ENCODE assay signal across 1 cellular context in the genomic region with DNA sequence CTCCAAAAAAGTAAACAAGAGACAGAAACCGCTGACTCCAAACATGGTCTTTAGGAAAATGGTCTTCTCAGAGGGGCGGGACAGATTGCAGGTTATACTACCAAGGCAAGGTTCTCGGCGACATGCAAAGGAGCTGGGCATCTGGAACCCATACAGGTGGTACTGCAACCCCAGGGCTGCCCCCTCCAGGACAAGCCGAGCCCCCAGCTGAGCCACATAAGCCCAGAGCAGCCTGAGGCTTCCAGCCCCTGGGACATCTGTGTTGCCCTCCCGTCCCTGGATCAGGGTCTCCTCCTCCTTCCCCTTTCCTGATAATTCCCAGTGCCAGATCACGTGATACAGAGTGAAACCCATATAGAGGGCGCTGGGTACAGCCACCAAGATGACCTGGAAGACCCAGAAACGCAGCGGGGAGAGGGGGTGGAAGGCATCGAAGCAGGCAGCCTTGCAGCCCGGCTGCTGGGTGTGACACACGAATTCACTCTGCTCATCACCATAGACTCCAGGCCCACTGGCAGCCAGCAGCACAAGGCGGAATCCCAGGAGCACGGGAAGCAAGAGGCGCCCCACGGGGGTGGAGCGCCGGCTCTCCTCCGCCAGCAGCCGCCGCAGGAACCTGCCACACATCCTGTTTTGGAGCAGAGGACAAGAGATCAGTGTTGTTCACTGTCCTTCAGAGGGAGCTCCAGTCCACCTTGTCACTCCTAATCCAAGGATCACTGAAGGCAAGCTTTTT.
TF ChIP-seq lines count a peak whose summit lies in the region.

A gene with protein sequence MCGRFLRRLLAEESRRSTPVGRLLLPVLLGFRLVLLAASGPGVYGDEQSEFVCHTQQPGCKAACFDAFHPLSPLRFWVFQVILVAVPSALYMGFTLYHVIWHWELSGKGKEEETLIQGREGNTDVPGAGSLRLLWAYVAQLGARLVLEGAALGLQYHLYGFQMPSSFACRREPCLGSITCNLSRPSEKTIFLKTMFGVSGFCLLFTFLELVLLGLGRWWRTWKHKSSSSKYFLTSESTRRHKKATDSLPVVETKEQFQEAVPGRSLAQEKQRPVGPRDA (minus strand): TSS at position 627 of the 736 bp plus-strand sequence. CDS start 0 bp downstream, at position 627.

TF ChIP-seq in HepG2, 621 proteins besides CTCF, POLR2A, EP300 and RAD21 (continued from another document and continues in another):
- TF ChIP-seq, protein P1, sequence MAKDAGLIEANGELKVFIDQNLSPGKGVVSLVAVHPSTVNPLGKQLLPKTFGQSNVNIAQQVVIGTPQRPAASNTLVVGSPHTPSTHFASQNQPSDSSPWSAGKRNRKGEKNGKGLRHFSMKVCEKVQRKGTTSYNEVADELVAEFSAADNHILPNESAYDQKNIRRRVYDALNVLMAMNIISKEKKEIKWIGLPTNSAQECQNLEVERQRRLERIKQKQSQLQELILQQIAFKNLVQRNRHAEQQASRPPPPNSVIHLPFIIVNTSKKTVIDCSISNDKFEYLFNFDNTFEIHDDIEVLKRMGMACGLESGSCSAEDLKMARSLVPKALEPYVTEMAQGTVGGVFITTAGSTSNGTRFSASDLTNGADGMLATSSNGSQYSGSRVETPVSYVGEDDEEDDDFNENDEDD (CRISPR knock-in tag; IDR thresholded peaks at IDR 0.05; ENCODE audit: borderline replicate concordance), result no peak
- TF ChIP-seq, protein P2, sequence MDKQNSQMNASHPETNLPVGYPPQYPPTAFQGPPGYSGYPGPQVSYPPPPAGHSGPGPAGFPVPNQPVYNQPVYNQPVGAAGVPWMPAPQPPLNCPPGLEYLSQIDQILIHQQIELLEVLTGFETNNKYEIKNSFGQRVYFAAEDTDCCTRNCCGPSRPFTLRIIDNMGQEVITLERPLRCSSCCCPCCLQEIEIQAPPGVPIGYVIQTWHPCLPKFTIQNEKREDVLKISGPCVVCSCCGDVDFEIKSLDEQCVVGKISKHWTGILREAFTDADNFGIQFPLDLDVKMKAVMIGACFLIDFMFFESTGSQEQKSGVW (CRISPR knock-in tag; IDR thresholded peaks at IDR 0.05; ENCODE audit: borderline replicate concordance), result no peak
- TF ChIP-seq, protein P3, sequence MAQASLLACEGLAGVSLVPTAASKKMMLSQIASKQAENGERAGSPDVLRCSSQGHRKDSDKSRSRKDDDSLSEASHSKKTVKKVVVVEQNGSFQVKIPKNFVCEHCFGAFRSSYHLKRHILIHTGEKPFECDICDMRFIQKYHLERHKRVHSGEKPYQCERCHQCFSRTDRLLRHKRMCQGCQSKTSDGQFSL (CRISPR knock-in tag; IDR thresholded peaks at IDR 0.05), result no peak
- TF ChIP-seq MXI1 (IDR thresholded peaks at IDR 0.05; ENCODE audit: borderline replicate concordance, low read depth, low read length), result no peak
- TF ChIP-seq ZNF589 (CRISPR knock-in tag; conservative IDR thresholded peaks at IDR 0.05), result no peak
- no peak for TF ChIP-seq RNF2 (conservative IDR thresholded peaks at IDR 0.05; ENCODE audit: low read depth)
- no peak for TF ChIP-seq KLF6 (CRISPR knock-in tag; IDR thresholded peaks at IDR 0.05)
- no peak for TF ChIP-seq DMAP1 (CRISPR knock-in tag; IDR thresholded peaks at IDR 0.05)
- no peak for TF ChIP-seq ZFP90 (CRISPR knock-in tag; IDR thresholded peaks at IDR 0.05; ENCODE audit: borderline replicate concordance)
- TF ChIP-seq, protein P4, sequence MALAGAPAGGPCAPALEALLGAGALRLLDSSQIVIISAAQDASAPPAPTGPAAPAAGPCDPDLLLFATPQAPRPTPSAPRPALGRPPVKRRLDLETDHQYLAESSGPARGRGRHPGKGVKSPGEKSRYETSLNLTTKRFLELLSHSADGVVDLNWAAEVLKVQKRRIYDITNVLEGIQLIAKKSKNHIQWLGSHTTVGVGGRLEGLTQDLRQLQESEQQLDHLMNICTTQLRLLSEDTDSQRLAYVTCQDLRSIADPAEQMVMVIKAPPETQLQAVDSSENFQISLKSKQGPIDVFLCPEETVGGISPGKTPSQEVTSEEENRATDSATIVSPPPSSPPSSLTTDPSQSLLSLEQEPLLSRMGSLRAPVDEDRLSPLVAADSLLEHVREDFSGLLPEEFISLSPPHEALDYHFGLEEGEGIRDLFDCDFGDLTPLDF (CRISPR knock-in tag; IDR thresholded peaks at IDR 0.05), result no peak
- TF ChIP-seq, protein P5, sequence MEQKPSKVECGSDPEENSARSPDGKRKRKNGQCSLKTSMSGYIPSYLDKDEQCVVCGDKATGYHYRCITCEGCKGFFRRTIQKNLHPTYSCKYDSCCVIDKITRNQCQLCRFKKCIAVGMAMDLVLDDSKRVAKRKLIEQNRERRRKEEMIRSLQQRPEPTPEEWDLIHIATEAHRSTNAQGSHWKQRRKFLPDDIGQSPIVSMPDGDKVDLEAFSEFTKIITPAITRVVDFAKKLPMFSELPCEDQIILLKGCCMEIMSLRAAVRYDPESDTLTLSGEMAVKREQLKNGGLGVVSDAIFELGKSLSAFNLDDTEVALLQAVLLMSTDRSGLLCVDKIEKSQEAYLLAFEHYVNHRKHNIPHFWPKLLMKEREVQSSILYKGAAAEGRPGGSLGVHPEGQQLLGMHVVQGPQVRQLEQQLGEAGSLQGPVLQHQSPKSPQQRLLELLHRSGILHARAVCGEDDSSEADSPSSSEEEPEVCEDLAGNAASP (CRISPR knock-in tag; IDR thresholded peaks at IDR 0.05; ENCODE audit: borderline replicate concordance), result no peak
- TF ChIP-seq HOXA9 (CRISPR knock-in tag; IDR thresholded peaks at IDR 0.05; ENCODE audit: borderline replicate concordance), result no peak
- no peak for TF ChIP-seq ZNF577 (CRISPR knock-in tag; IDR thresholded peaks at IDR 0.05; ENCODE audit: borderline replicate concordance, low read depth)
- no peak for TF ChIP-seq ZNF607 (CRISPR knock-in tag; IDR thresholded peaks at IDR 0.05; ENCODE audit: borderline replicate concordance)
- TF ChIP-seq ZNF543 (CRISPR knock-in tag; IDR thresholded peaks at IDR 0.05), result no peak
- TF ChIP-seq, protein P6, sequence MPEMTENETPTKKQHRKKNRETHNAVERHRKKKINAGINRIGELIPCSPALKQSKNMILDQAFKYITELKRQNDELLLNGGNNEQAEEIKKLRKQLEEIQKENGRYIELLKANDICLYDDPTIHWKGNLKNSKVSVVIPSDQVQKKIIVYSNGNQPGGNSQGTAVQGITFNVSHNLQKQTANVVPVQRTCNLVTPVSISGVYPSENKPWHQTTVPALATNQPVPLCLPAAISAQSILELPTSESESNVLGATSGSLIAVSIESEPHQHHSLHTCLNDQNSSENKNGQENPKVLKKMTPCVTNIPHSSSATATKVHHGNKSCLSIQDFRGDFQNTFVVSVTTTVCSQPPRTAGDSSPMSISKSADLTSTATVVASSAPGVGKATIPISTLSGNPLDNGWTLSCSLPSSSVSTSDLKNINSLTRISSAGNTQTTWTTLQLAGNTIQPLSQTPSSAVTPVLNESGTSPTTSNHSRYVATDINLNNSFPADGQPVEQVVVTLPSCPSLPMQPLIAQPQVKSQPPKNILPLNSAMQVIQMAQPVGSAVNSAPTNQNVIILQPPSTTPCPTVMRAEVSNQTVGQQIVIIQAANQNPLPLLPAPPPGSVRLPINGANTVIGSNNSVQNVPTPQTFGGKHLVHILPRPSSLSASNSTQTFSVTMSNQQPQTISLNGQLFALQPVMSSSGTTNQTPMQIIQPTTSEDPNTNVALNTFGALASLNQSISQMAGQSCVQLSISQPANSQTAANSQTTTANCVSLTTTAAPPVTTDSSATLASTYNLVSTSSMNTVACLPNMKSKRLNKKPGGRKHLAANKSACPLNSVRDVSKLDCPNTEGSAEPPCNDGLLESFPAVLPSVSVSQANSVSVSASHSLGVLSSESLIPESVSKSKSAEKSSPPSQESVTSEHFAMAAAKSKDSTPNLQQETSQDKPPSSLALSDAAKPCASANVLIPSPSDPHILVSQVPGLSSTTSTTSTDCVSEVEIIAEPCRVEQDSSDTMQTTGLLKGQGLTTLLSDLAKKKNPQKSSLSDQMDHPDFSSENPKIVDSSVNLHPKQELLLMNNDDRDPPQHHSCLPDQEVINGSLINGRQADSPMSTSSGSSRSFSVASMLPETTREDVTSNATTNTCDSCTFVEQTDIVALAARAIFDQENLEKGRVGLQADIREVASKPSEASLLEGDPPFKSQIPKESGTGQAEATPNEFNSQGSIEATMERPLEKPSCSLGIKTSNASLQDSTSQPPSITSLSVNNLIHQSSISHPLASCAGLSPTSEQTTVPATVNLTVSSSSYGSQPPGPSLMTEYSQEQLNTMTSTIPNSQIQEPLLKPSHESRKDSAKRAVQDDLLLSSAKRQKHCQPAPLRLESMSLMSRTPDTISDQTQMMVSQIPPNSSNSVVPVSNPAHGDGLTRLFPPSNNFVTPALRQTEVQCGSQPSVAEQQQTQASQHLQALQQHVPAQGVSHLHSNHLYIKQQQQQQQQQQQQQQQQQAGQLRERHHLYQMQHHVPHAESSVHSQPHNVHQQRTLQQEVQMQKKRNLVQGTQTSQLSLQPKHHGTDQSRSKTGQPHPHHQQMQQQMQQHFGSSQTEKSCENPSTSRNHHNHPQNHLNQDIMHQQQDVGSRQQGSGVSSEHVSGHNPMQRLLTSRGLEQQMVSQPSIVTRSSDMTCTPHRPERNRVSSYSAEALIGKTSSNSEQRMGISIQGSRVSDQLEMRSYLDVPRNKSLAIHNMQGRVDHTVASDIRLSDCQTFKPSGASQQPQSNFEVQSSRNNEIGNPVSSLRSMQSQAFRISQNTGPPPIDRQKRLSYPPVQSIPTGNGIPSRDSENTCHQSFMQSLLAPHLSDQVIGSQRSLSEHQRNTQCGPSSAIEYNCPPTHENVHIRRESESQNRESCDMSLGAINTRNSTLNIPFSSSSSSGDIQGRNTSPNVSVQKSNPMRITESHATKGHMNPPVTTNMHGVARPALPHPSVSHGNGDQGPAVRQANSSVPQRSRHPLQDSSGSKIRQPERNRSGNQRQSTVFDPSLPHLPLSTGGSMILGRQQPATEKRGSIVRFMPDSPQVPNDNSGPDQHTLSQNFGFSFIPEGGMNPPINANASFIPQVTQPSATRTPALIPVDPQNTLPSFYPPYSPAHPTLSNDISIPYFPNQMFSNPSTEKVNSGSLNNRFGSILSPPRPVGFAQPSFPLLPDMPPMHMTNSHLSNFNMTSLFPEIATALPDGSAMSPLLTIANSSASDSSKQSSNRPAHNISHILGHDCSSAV (CRISPR knock-in tag; IDR thresholded peaks at IDR 0.05; ENCODE audit: borderline replicate concordance), result no peak
- no peak for TF ChIP-seq TGIF2 (CRISPR knock-in tag; IDR thresholded peaks at IDR 0.05)
- TF ChIP-seq ZNF235 (CRISPR knock-in tag; IDR thresholded peaks at IDR 0.05; ENCODE audit: borderline replicate concordance), result no peak
- TF ChIP-seq, protein P7, sequence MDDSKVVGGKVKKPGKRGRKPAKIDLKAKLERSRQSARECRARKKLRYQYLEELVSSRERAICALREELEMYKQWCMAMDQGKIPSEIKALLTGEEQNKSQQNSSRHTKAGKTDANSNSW (CRISPR knock-in tag; IDR thresholded peaks at IDR 0.05; ENCODE audit: borderline replicate concordance), result no peak
- no peak for TF ChIP-seq ZNF547 (CRISPR knock-in tag; IDR thresholded peaks at IDR 0.05)
- TF ChIP-seq, protein P8, sequence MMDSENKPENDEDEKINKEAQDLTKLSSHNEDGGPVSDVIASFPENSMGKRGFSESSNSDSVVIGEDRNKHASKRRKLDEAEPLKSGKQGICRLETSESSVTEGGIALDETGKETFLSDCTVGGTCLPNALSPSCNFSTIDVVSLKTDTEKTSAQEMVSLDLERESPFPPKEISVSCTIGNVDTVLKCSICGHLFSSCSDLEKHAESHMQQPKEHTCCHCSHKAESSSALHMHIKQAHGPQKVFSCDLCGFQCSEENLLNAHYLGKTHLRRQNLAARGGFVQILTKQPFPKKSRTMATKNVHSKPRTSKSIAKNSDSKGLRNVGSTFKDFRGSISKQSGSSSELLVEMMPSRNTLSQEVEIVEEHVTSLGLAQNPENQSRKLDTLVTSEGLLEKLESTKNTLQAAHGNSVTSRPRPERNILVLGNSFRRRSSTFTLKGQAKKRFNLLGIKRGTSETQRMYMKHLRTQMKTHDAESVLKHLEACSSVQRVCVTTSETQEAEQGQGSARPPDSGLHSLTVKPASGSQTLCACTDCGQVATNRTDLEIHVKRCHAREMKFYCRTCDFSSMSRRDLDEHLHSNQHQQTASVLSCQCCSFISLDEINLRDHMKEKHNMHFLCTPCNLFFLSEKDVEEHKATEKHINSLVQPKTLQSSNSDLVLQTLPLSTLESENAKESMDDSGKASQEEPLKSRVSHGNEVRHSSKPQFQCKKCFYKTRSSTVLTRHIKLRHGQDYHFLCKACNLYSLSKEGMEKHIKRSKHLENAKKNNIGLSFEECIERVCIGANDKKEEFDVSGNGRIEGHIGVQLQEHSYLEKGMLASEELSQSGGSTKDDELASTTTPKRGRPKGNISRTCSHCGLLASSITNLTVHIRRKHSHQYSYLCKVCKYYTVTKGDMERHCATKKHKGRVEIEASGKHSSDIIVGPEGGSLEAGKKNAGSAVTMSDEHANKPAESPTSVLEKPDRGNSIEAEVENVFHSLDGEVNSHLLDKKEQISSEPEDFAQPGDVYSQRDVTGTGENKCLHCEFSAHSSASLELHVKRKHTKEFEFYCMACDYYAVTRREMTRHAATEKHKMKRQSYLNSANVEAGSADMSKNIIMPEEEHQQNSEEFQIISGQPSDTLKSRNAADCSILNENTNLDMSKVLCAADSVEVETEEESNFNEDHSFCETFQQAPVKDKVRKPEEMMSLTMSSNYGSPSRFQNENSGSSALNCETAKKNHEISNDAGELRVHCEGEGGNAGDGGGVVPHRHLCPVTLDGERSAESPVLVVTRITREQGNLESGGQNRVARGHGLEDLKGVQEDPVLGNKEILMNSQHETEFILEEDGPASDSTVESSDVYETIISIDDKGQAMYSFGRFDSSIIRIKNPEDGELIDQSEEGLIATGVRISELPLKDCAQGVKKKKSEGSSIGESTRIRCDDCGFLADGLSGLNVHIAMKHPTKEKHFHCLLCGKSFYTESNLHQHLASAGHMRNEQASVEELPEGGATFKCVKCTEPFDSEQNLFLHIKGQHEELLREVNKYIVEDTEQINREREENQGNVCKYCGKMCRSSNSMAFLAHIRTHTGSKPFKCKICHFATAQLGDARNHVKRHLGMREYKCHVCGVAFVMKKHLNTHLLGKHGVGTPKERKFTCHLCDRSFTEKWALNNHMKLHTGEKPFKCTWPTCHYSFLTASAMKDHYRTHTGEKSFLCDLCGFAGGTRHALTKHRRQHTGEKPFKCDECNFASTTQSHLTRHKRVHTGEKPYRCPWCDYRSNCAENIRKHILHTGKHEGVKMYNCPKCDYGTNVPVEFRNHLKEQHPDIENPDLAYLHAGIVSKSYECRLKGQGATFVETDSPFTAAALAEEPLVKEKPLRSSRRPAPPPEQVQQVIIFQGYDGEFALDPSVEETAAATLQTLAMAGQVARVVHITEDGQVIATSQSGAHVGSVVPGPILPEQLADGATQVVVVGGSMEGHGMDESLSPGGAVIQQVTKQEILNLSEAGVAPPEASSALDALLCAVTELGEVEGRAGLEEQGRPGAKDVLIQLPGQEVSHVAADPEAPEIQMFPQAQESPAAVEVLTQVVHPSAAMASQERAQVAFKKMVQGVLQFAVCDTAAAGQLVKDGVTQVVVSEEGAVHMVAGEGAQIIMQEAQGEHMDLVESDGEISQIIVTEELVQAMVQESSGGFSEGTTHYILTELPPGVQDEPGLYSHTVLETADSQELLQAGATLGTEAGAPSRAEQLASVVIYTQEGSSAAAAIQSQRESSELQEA (CRISPR knock-in tag; IDR thresholded peaks at IDR 0.05; ENCODE audit: not compliant biosample characterization), result no peak
- no peak for TF ChIP-seq ZFP37 (CRISPR knock-in tag; IDR thresholded peaks at IDR 0.05; ENCODE audit: borderline replicate concordance)
